ENCODE assay signal across 8 cellular contexts in genomic region chr4:47122592-47123291, GRCh38.
DNase-seq lines count a peak whose midpoint lies in the region; ATAC-seq and TF ChIP-seq lines count a peak whose summit lies in the region.

No MANE protein-coding gene starts in this region.

- H3K36me3 ChIP-seq in HCT116 (ENCODE audit: control insufficient read depth in 1 of 2, insufficient read depth in 2 of 2, low read length in 2 of 2) (no peaks in the 10 kb centered on the region), SJCRH30 (no peaks in the 10 kb centered on the region), adrenal gland (replicated peaks in 1 of 2) (no peaks in the 10 kb centered on the region)

- TF ChIP-seq CTCF in HCT116 (IDR thresholded peaks at IDR 0.05 in 2 of 3, conservative IDR thresholded peaks at IDR 0.05 in 1 of 3; ENCODE audit: borderline replicate concordance in 1 of 3, insufficient read depth in 1 of 3, low read depth in 2 of 3, low read length in 2 of 3) = peak in 2 of 3 experiments; percentile 84 to 86; a peak in 4 of 6 replicates
- TF ChIP-seq CTCF in LNCaP clone FGC (IDR thresholded peaks at IDR 0.05; ENCODE audit: control insufficient read depth, extremely low read depth, insufficient read depth) = peak; percentile 87
- TF ChIP-seq CTCF in adrenal gland (IDR thresholded peaks at IDR 0.05) = peak; percentile 27 to 75 (median 60)

- no peak overlapping the region for H2AFZ ChIP-seq in HCT116 (ENCODE audit: low read depth, low read length, poor library complexity, severe bottlenecking)

- peak; percentile 44; the same call in 1 of the 2 replicates for TF ChIP-seq RAD21 in HCT116 (IDR thresholded peaks at IDR 0.05; ENCODE audit: low read depth)

- peak; percentile 52; the same call in 1 of the 2 replicates for ATAC-seq in HCT116
- ATAC-seq in left cardiac atrium = peak; percentile 62 to 65

- H3K4me3 ChIP-seq in HCT116 (replicated peaks in 1 of 2; ENCODE audit: low read depth in 1 of 2, low read length in 2 of 2) (no peak overlapping the region), LNCaP clone FGC (ENCODE audit: low read depth, low read length) (no peak overlapping the region), SJCRH30 (no peak overlapping the region), adrenal gland (no peak overlapping the region)

- POLR2A ChIA-PET in HCT116 (lab: Charles Lee) = no interaction called here

- no TSS peak for BruUV-seq in HCT116 (replicated peaks; lab: Mats Ljungman, UMichigan)

- no peaks in the 10 kb centered on the region for H3K27me3 ChIP-seq in HCT116 (ENCODE audit: insufficient read depth, low read length)
- no peaks in the 10 kb centered on the region for H3K27me3 ChIP-seq in SJCRH30
- no peaks in the 10 kb centered on the region for H3K27me3 ChIP-seq in adrenal gland

- no peak overlapping the region for H3K4me2 ChIP-seq in HCT116 (ENCODE audit: low read length)

- no peaks in the 10 kb centered on the region for H3K9me2 ChIP-seq in HCT116 (ENCODE audit: insufficient read depth)

- H3K79me2 ChIP-seq in HCT116 (ENCODE audit: insufficient read depth, low read length) = no peaks in the 10 kb centered on the region

- peak; percentile 16 for DNase-seq in activated gamma-delta T cell treated with Interleukin-2 at 50 U/mL for 16 hours
- no peak for DNase-seq in activated gamma-delta T cell (lab: John Stamatoyannopoulos, UW)
- DNase-seq in HCT116 (ENCODE audit: low read depth, low spot score) = peak; percentile 36
- peak; percentile 28 for DNase-seq in LNCaP clone FGC (ENCODE audit: low read depth)
- peak; percentile 50 to 84 for DNase-seq in SJCRH30
- DNase-seq in adrenal gland = peak; percentile 39 to 80 (median 54)
- DNase-seq in left cardiac atrium = peak; percentile 22
- DNase-seq in retina = peak; percentile 60

- 3 to 9% (median 6%) methylated on average over 4 of the region's 4 CpGs for WGBS in adrenal gland, 4 donors

- H3K27ac ChIP-seq in HCT116 (ENCODE audit: low read depth, low read length) (no peak overlapping the region), SJCRH30 (no peak overlapping the region), adrenal gland (no peak overlapping the region)

- no peak overlapping the region for H3K9ac ChIP-seq in HCT116 (ENCODE audit: low read length)

- CTCF ChIA-PET in HCT116 (lab: Charles Lee) = interaction anchor here (0.6 to 1.2 kb wide), 8 partner anchors 11 to 811 kb away, joined by 3 to 6 read pairs (median 4); no protein-coding TSS in a partner anchor

- no peaks in the 10 kb centered on the region for H4K20me1 ChIP-seq in HCT116 (ENCODE audit: insufficient read depth)

- no peaks in the 10 kb centered on the region for H3K9me3 ChIP-seq in HCT116 (ENCODE audit: control insufficient read depth in 1 of 2, insufficient read depth in 1 of 2, low read depth in 1 of 2, low read length in 2 of 2)
- H3K9me3 ChIP-seq in SJCRH30 (replicated peaks) = no peaks in the 10 kb centered on the region
- H3K9me3 ChIP-seq in adrenal gland (replicated peaks in 1 of 3) = no peaks in the 10 kb centered on the region

- no peaks in the 10 kb centered on the region for H3K4me1 ChIP-seq in HCT116 (ENCODE audit: control insufficient read depth in 1 of 2, insufficient read depth in 2 of 2, low read length in 2 of 2)
- no peaks in the 10 kb centered on the region for H3K4me1 ChIP-seq in SJCRH30
- no peaks in the 10 kb centered on the region for H3K4me1 ChIP-seq in adrenal gland (replicated peaks in 1 of 2)

- intact Hi-C loops in HCT116 (cut with micrococcal nuclease) (no loop called here), adrenal gland (cut with DNase I) (no loop called here), left cardiac atrium (cut with DNase I) (loop anchor here in 1 of 2 donors (5.0 to 10.0 kb wide), 2 partner anchors 188 to 275 kb away; no protein-coding TSS in a partner anchor)

- TF ChIP-seq POLR2A in HCT116 (IDR thresholded peaks at IDR 0.05; ENCODE audit: borderline replicate concordance, extremely low read depth, insufficient read depth, insufficient read length) (no peak), adrenal gland (IDR thresholded peaks at IDR 0.05) (no peak)

- RAD21 ChIA-PET in HCT116 (lab: Charles Lee; ENCODE audit: low non-redundant PET in 1 of 2, low total read pairs in 2 of 2, uncharacterized antibody in 2 of 2, unreplicated experiment in 2 of 2) = no interaction called here

TF ChIP-seq in HCT116, 20 proteins besides CTCF, POLR2A, EP300 and RAD21:
- TF ChIP-seq TCF7L2 (IDR thresholded peaks at IDR 0.05; ENCODE audit: borderline replicate concordance, extremely low read depth, insufficient read depth, insufficient read length) (no peak), POLR2AphosphoS5 (IDR thresholded peaks at IDR 0.05; ENCODE audit: low read depth, low read length) (no peak), SRF (IDR thresholded peaks at IDR 0.05; ENCODE audit: low read depth) (no peak), MAX (IDR thresholded peaks at IDR 0.05) (no peak), ATF3 (IDR thresholded peaks at IDR 0.05) (no peak), ZFX (IDR thresholded peaks at IDR 0.05) (no peak), EGR1 (IDR thresholded peaks at IDR 0.05; ENCODE audit: low read depth) (no peak)
